In genomic region chr17:77528516-77529327, GRCh38 we compare ENCODE assay signal across 1 cellular context.
TF ChIP-seq lines count a peak whose summit lies in the region.

No MANE protein-coding gene starts in this region.

TF ChIP-seq in HEK293, 187 proteins besides CTCF, POLR2A, EP300 and RAD21 (continued from another document and continues in another):
- TF ChIP-seq ZSCAN5A (tag by site-specific recombination; IDR thresholded peaks at IDR 0.05) (peak; percentile 63; the same call in 1 of the 2 replicates), SETDB1 (IDR thresholded peaks at IDR 0.05; ENCODE audit: insufficient read length, low read length) (no peak), ZNF596 (tag by site-specific recombination; IDR thresholded peaks at IDR 0.05) (no peak), SCRT1 (tag by site-specific recombination; IDR thresholded peaks at IDR 0.05; ENCODE audit: borderline replicate concordance) (no peak), ZSCAN23 (tag by site-specific recombination; IDR thresholded peaks at IDR 0.05) (no peak), ZNF513 (tag by site-specific recombination; IDR thresholded peaks at IDR 0.05) (no peak), ZNF148 (tag by site-specific recombination; IDR thresholded peaks at IDR 0.05; ENCODE audit: borderline replicate concordance) (no peak), ZNF791 (tag by site-specific recombination; IDR thresholded peaks at IDR 0.05) (no peak), ZNF624 (tag by site-specific recombination; IDR thresholded peaks at IDR 0.05) (no peak), ZNF416 (tag by site-specific recombination; IDR thresholded peaks at IDR 0.05) (no peak), ZNF18 (tag by site-specific recombination; IDR thresholded peaks at IDR 0.05) (peak; percentile 97), ZNF510 (tag by site-specific recombination; IDR thresholded peaks at IDR 0.05; ENCODE audit: insufficient replicate concordance) (no peak), ZNF792 (tag by site-specific recombination; IDR thresholded peaks at IDR 0.05) (no peak), ZBTB8A (tag by site-specific recombination; IDR thresholded peaks at IDR 0.05) (peak; percentile 92), GLIS1 (tag by site-specific recombination; IDR thresholded peaks at IDR 0.05) (peak; percentile 53), PBX3 (CRISPR knock-in tag; IDR thresholded peaks at IDR 0.05) (no peak; the same call in 1 of the 2 replicates), ZNF600 (tag by site-specific recombination; IDR thresholded peaks at IDR 0.05) (peak; percentile 80), ZNF423 (tag by site-specific recombination; IDR thresholded peaks at IDR 0.05) (no peak), ZNF175 (tag by site-specific recombination; IDR thresholded peaks at IDR 0.05) (no peak), ZNF549 (tag by site-specific recombination; IDR thresholded peaks at IDR 0.05) (no peak), WT1 (tag by site-specific recombination; IDR thresholded peaks at IDR 0.05) (peak; percentile 56), ZNF677 (tag by site-specific recombination; IDR thresholded peaks at IDR 0.05) (no peak), ZNF660 (tag by site-specific recombination; IDR thresholded peaks at IDR 0.05) (0 out of 2 replicates have a peak, but pooled peaks have one; percentile 17), ZNF174 (tag by site-specific recombination; IDR thresholded peaks at IDR 0.05) (no peak), ZNF670 (tag by site-specific recombination; IDR thresholded peaks at IDR 0.05; ENCODE audit: low read depth) (no peak), HIC1 (tag by site-specific recombination; IDR thresholded peaks at IDR 0.05) (peak; percentile 96), KLF1 (tag by site-specific recombination; IDR thresholded peaks at IDR 0.05) (peak; percentile 82), ZNF692 (tag by site-specific recombination; IDR thresholded peaks at IDR 0.05) (peak; percentile 72), KLF7 (tag by site-specific recombination; IDR thresholded peaks at IDR 0.05; ENCODE audit: borderline replicate concordance) (no peak), ZNF2 (tag by site-specific recombination; IDR thresholded peaks at IDR 0.05) (peak; percentile 71), ZNF843 (tag by site-specific recombination; IDR thresholded peaks at IDR 0.05) (0 out of 2 replicates have a peak, but pooled peaks have one; percentile 27), ZNF501 (tag by site-specific recombination; IDR thresholded peaks at IDR 0.05) (peak; percentile 81), ZBTB17 (tag by site-specific recombination; IDR thresholded peaks at IDR 0.05) (peak; percentile 76), KLF17 (tag by site-specific recombination; IDR thresholded peaks at IDR 0.05) (peak; percentile 97), ZNF645 (tag by site-specific recombination; IDR thresholded peaks at IDR 0.05) (no peak), SP7 (tag by site-specific recombination; IDR thresholded peaks at IDR 0.05) (peak; percentile 70; the same call in 1 of the 2 replicates), ZNF426 (tag by site-specific recombination; IDR thresholded peaks at IDR 0.05) (no peak), ZNF335 (tag by site-specific recombination; conservative IDR thresholded peaks at IDR 0.05) (peak; percentile 63), ZNF248 (tag by site-specific recombination; IDR thresholded peaks at IDR 0.05) (no peak), ZNF701 (tag by site-specific recombination; IDR thresholded peaks at IDR 0.05) (no peak), PRDM2 (tag by site-specific recombination; IDR thresholded peaks at IDR 0.05; ENCODE audit: borderline replicate concordance) (no peak), ZFP37 (tag by site-specific recombination; IDR thresholded peaks at IDR 0.05) (no peak), ZNF311 (tag by site-specific recombination; IDR thresholded peaks at IDR 0.05; ENCODE audit: borderline replicate concordance) (no peak), ZNF19 (tag by site-specific recombination; IDR thresholded peaks at IDR 0.05; ENCODE audit: low read depth) (no peak)
